In genomic region chr12:64633186-64633939, GRCh38 we compare ENCODE assay signal across 10 cellular contexts. TPM values are rescaled to one million over a fixed set of nuclear protein-coding genes. Genes with fewer than 3 reads are reported as not detected.
A peak's percentile ranks its signal among the peaks of the same experiment; 100 is the strongest.
DNase-seq lines count a peak whose midpoint lies in the region; ATAC-seq and TF ChIP-seq lines count a peak whose summit lies in the region.
"Had no signal": no experiment of that assay in that cellular context is flagged by ENCODE, and none has a peak within 500 bp of the region (broad histone marks: within the 10 kb centered on the region; RNA-seq: fewer than 3 reads in every experiment).

No MANE protein-coding gene starts in this region.

- no peaks in the 10 kb centered on the region for H3K9me3 Mint-ChIP-seq in CD4-positive, alpha-beta T cell
- peaks cover 8 to 21% of the 10 kb centered on the region in 2 donors for H3K9me3 Mint-ChIP-seq in activated naive CD4-positive, alpha-beta T cell treated with anti-CD3 and anti-CD28 coated beads, Interleukin-2, amount 50 U/mL, for 72 hours
- H3K9me3 Mint-ChIP-seq in natural killer cell treated with Interleukin-12 subunit alpha and Interleukin-12 subunit beta and Interleukin-15 and Interleukin-18, amount 100 ng/mL, for 72 hours: no peaks in the 10 kb centered on the region

- peak overlapping the region; percentile 71 for H3K27ac Mint-ChIP-seq in CD4-positive, alpha-beta T cell
- H3K27ac Mint-ChIP-seq in activated naive CD4-positive, alpha-beta T cell treated with anti-CD3 and anti-CD28 coated beads, Interleukin-2, amount 50 U/mL, for 72 hours: peak overlapping the region in 1 of 2 donors; percentile 70
- H3K27ac Mint-ChIP-seq in natural killer cell treated with Interleukin-12 subunit alpha and Interleukin-12 subunit beta and Interleukin-15 and Interleukin-18, amount 100 ng/mL, for 72 hours: peak overlapping the region; percentile 38 to 55
- H3K27ac Mint-ChIP-seq: mesothelial cell of epicardium had no signal

- no peak for TF ChIP-seq POLR2A in lower leg skin (IDR thresholded peaks at IDR 0.05)

- CTCF ChIA-PET in CD4-positive, alpha-beta T cell (lab: Charles Lee): interaction anchor here (1.0 to 2.5 kb wide), 2 partner anchors 64 to 84 kb away, joined by 3 to 9 read pairs; no protein-coding TSS in a partner anchor

- intact Hi-C loops in CD4-positive, alpha-beta T cell (cut with DNase I, micrococcal nuclease): no loop called here
- intact Hi-C loops in Right ventricle myocardium inferior (cut with DNase I) (no loop called here), lower leg skin (cut with DNase I; ENCODE audit: low total_unique reads) (no loop called here)

- peaks cover 21% of the 10 kb centered on the region for H3K4me1 ChIP-seq in HUES6 (ENCODE audit: control insufficient read depth, insufficient read depth, low read length)

- ATAC-seq in CD4-positive, alpha-beta T cell (ENCODE audit: poor library complexity): no peak
- peak; percentile 2 to 16 for ATAC-seq in activated naive CD4-positive, alpha-beta T cell treated with anti-CD3 and anti-CD28 coated beads, Interleukin-2, amount 50 U/mL, for 72 hours
- no peak for ATAC-seq in natural killer cell treated with Interleukin-12 subunit alpha and Interleukin-12 subunit beta and Interleukin-15 and Interleukin-18, amount 100 ng/mL, for 72 hours
- no peak for ATAC-seq in Right ventricle myocardium inferior

- peak overlapping the region; percentile 61 for H3K4me3 Mint-ChIP-seq in CD4-positive, alpha-beta T cell
- H3K4me3 Mint-ChIP-seq in natural killer cell treated with Interleukin-12 subunit alpha and Interleukin-12 subunit beta and Interleukin-15 and Interleukin-18, amount 100 ng/mL, for 72 hours: no peak overlapping the region
- H3K4me3 Mint-ChIP-seq: mesothelial cell of epicardium had no signal

- TF ChIP-seq CTCF in CD4-positive, alpha-beta T cell (IDR thresholded peaks at IDR 0.05): no peak
- no peak for TF ChIP-seq CTCF in lower leg skin (IDR thresholded peaks at IDR 0.05)

- DNase-seq in CD4-positive, alpha-beta T cell: no peak
- no peak for DNase-seq in activated naive CD4-positive, alpha-beta T cell treated with anti-CD3 and anti-CD28 coated beads, Interleukin-2, amount 50 U/mL, for 72 hours (ENCODE audit: low spot score in 2 of 2)
- no peak for DNase-seq in natural killer cell treated with Interleukin-12 subunit alpha and Interleukin-12 subunit beta and Interleukin-15 and Interleukin-18, amount 100 ng/mL, for 72 hours (ENCODE audit: low spot score)
- DNase-seq in Right ventricle myocardium inferior (ENCODE audit: missing footprints) (no peak), lower leg skin (ENCODE audit: low spot score in 2 of 2) (no peak), GM19238 (ENCODE audit: insufficient read length, low spot score) (no peak)
- no peak for DNase-seq in NK-92 treated with Interleukin-12 subunit alpha and Interleukin-12 subunit beta, amount 100 ng/mL, for 24 hours (lab: John Stamatoyannopoulos, UW)
- DNase-seq: retina had no signal

- peaks cover 3% of the 10 kb centered on the region; the same call in 1 of the 2 replicates for H3K36me3 ChIP-seq in HUES6 (ENCODE audit: control insufficient read depth, insufficient read depth, low read length)

- no peak overlapping the region for H3K9ac ChIP-seq in HUES6 (ENCODE audit: low read length)

- H3K4me1 Mint-ChIP-seq in CD4-positive, alpha-beta T cell (ENCODE audit: low read depth): peaks cover 78% of the 10 kb centered on the region
- peaks cover 43 to 51% of the 10 kb centered on the region in 2 donors for H3K4me1 Mint-ChIP-seq in natural killer cell treated with Interleukin-12 subunit alpha and Interleukin-12 subunit beta and Interleukin-15 and Interleukin-18, amount 100 ng/mL, for 72 hours (ENCODE audit: low read depth in 2 of 2)

- peaks cover 6% of the 10 kb centered on the region for H3K9me3 ChIP-seq in CD4-positive, alpha-beta T cell (ENCODE audit: control insufficient read depth, low read length)
- peaks cover 7% of the 10 kb centered on the region for H3K9me3 ChIP-seq in HUES6 (ENCODE audit: control insufficient read depth, insufficient read depth, low read depth, low read length)

- no peaks in the 10 kb centered on the region for H3K27me3 Mint-ChIP-seq in CD4-positive, alpha-beta T cell
- no peaks in the 10 kb centered on the region for H3K27me3 Mint-ChIP-seq in natural killer cell treated with Interleukin-12 subunit alpha and Interleukin-12 subunit beta and Interleukin-15 and Interleukin-18, amount 100 ng/mL, for 72 hours

- no peaks in the 10 kb centered on the region for H3K27me3 ChIP-seq in CD4-positive, alpha-beta T cell (ENCODE audit: control insufficient read depth, insufficient read depth, low read length)
- H3K27me3 ChIP-seq in HUES6 (ENCODE audit: control insufficient read depth, insufficient read depth, low read length): no peaks in the 10 kb centered on the region

- peaks cover 71% of the 10 kb centered on the region for H3K36me3 Mint-ChIP-seq in CD4-positive, alpha-beta T cell (ENCODE audit: low read depth)
- peaks cover 28 to 37% of the 10 kb centered on the region in 2 donors for H3K36me3 Mint-ChIP-seq in activated naive CD4-positive, alpha-beta T cell treated with anti-CD3 and anti-CD28 coated beads, Interleukin-2, amount 50 U/mL, for 72 hours
- peaks cover 26% of the 10 kb centered on the region for H3K36me3 Mint-ChIP-seq in natural killer cell treated with Interleukin-12 subunit alpha and Interleukin-12 subunit beta and Interleukin-15 and Interleukin-18, amount 100 ng/mL, for 72 hours

- POLR2A ChIA-PET in CD4-positive, alpha-beta T cell (lab: Charles Lee): interaction anchor here (0.6 to 2.6 kb wide), 10 partner anchors 11 to 65 kb away, joined by 3 to 12 read pairs (median 5); no protein-coding TSS in a partner anchor

- H3K4me3 ChIP-seq in HUES6 (ENCODE audit: low read depth, low read length) (no peak overlapping the region), lower leg skin (ENCODE audit: low read depth, poor library complexity, severe bottlenecking) (no peak overlapping the region)

- H3K27ac ChIP-seq in CD4-positive, alpha-beta T cell (ENCODE audit: low read depth, low read length): peak overlapping the region; percentile 57
- H3K27ac ChIP-seq in HUES6 (ENCODE audit: low read depth, low read length): peak overlapping the region; percentile 14; the same call in 1 of the 2 replicates

- WGBS in lower leg skin, 2 donors: 87 to 96% methylated on average over 5 of the region's 5 CpGs

RNA-seq across cellular contexts. Expression of gene RASSF3, which starts 23.1 kb away (rescaled TPM):
- 100 to 1,000 TPM; 118 to 127 TPM for total RNA-seq in CD4-positive, alpha-beta T cell
- total RNA-seq in activated naive CD4-positive, alpha-beta T cell treated with anti-CD3 and anti-CD28 coated beads, Interleukin-2, amount 50 U/mL, for 72 hours: 10 to 100 TPM; 23.4 to 36.0 TPM
- total RNA-seq in natural killer cell treated with Interleukin-12 subunit alpha and Interleukin-12 subunit beta and Interleukin-15 and Interleukin-18, amount 100 ng/mL, for 72 hours: 10 to 100 TPM; 64.3 to 92.1 TPM
- total RNA-seq in Right ventricle myocardium inferior: 123 TPM
- total RNA-seq in lower leg skin: 10 to 100 TPM in 1 of 4 donors, 1 to 10 TPM in 3; 5.2 to 13.5 (median 7.8) TPM

Comparison
In these comparisons a context has a peak if more than half of its experiments do, and no peak if none do; other contexts are left out.
1. ATAC-seq: peak in activated naive CD4-positive, alpha-beta T cell treated with anti-CD3 and anti-CD28 coated beads, Interleukin-2, amount 50 U/mL, for 72 hours (2 of 2); none in CD4-positive, alpha-beta T cell (single experiment), natural killer cell treated with Interleukin-12 subunit alpha and Interleukin-12 subunit beta and Interleukin-15 and Interleukin-18, amount 100 ng/mL, for 72 hours (0 of 2) and Right ventricle myocardium inferior (single experiment).